In the genomic region with DNA sequence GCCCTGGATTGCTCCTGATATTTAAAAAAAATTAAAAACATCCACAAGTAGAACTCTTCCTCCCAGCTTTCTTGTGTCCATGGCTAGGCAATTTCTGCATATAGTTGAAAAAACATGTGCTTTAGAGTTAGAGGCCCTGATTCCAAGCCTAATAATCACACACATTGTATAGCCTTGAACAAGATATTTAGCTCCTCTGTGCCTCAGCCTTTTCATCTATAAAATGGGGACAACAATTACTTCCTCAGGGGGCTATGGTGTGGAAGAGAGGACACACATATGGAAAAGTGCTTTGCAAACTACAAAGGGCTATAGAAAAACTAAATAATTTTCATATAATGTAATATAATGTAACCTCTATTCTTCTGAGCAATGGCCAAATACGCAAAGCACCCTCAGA, we compare ENCODE assay signal across 10 cellular contexts.
"Had no signal": no experiment of that assay in that cellular context is flagged by ENCODE, and none has a peak within 500 bp of the region (broad histone marks: within the 10 kb centered on the region; RNA-seq: fewer than 3 reads in every experiment).

No MANE protein-coding gene starts in this region.

- DNase-seq: GM23248, GOT3, H7, H9, HCEC 1CT, HFFc6 had no signal

- H3K9me3 ChIP-seq: HAP-1 had no signal

- ATAC-seq: GM23338, HCT116 had no signal

- FAIRE-seq: H1 had no signal

- H2AFZ ChIP-seq: GM23248, GM23338 had no signal

- H3K4me3 ChIP-seq: GM23248, GM23338, HAP-1 had no signal

- H3K4me2 ChIP-seq: GM23338 had no signal

- H3K27ac ChIP-seq: GM23248 had no signal

- H3K4me1 ChIP-seq: HAP-1 had no signal

- H3K9ac ChIP-seq: GM23248 had no signal
